Comparison of ENCODE assay signal across 35 cellular contexts in genomic region chr5:52204310-52204709, GRCh38.
"Had no signal": no experiment of that assay in that cellular context is flagged by ENCODE, and none has a peak within 500 bp of the region (broad histone marks: within the 10 kb centered on the region; RNA-seq: fewer than 3 reads in every experiment).

No MANE protein-coding gene starts in this region.

- H3K4me3 ChIP-seq: MG63 had no signal

- H3K27ac ChIP-seq: KMS-11 had no signal

- H3K4me2 ChIP-seq: KMS-11 had no signal

- H3K9me3 ChIP-seq: MG63 had no signal

- H3K9ac ChIP-seq: KMS-11 had no signal

- H3K27me3 ChIP-seq: MG63 had no signal

- DNase-seq: Karpas-422, Kasumi-1, MG63, MM.1S, MV-4-11, NCI-H1048, NCI-H1092, NCI-H1092 treated with DMSO at 0.1 percent for 48 hours, NCI-H1417, NCI-H1417 treated with DMSO at 0.1 percent for 48 hours, NCI-H1436, NCI-H1436 treated with DMSO at 0.1 percent for 48 hours, NCI-H146, NCI-H1694, NCI-H1694 treated with DMSO at 0.1 percent for 48 hours, NCI-H187, NCI-H187 treated with DMSO at 0.1 percent for 48 hours, NCI-H1930, NCI-H2029, NCI-H2029 treated with DMSO at 0.1 percent for 48 hours, NCI-H2081, NCI-H2081 treated with DMSO at 0.1 percent for 48 hours, NCI-H2107, NCI-H2171, NCI-H2171 treated with DMSO at 0.1 percent for 48 hours, NCI-H2227 treated with DMSO at 0.1 percent for 48 hours, NCI-H226, NCI-H345, NCI-H446, NCI-H446 treated with DMSO at 0.1 percent for 48 hours, NCI-H510A, NCI-H510A treated with DMSO at 0.1 percent for 48 hours, NCI-H524 treated with DMSO at 0.1 percent for 48 hours, NCI-H526 had no signal

- H3K36me3 ChIP-seq: MG63 had no signal
